In genomic region chr2:38934742-38935141, GRCh38 we compare ENCODE assay signal across 15 cellular contexts. TPM values are rescaled to one million over a fixed set of nuclear protein-coding genes. Genes with fewer than 3 reads are reported as not detected.
DNase-seq lines count a peak whose midpoint lies in the region; FAIRE-seq and TF ChIP-seq lines count a peak whose summit lies in the region.
"Had no signal": no experiment of that assay in that cellular context is flagged by ENCODE, and none has a peak within 500 bp of the region (broad histone marks: within the 10 kb centered on the region; RNA-seq: fewer than 3 reads in every experiment).

No MANE protein-coding gene starts in this region.

- no peak for TF ChIP-seq CTCF in OCI-LY3 (IDR thresholded peaks at IDR 0.05; ENCODE audit: low read depth, low read length)
- TF ChIP-seq CTCF in astrocyte (IDR thresholded peaks at IDR 0.05; ENCODE audit: insufficient read depth, low read depth, low read length): no peak
- TF ChIP-seq CTCF in esophagus squamous epithelium (IDR thresholded peaks at IDR 0.05): no peak
- no peak for TF ChIP-seq CTCF in adrenal gland (IDR thresholded peaks at IDR 0.05)
- no peak for TF ChIP-seq CTCF in chondrocyte (IDR thresholded peaks at IDR 0.05)

- H3K27me3 Mint-ChIP-seq in astrocyte (ENCODE audit: low read depth, unreplicated experiment) (no peaks in the 10 kb centered on the region), chondrocyte (ENCODE audit: low read depth) (no peaks in the 10 kb centered on the region)

- peaks cover 14% of the 10 kb centered on the region for H3K4me1 Mint-ChIP-seq in astrocyte (ENCODE audit: low read depth, unreplicated experiment)
- H3K4me1 Mint-ChIP-seq in chondrocyte (ENCODE audit: low read depth): peaks cover 10% of the 10 kb centered on the region
- H3K4me1 Mint-ChIP-seq: CD8-positive, alpha-beta memory T cell had no signal

- H3K4me1 ChIP-seq in BLaER1 treated with 17β-estradiol and CSF1 and Interleukin-3, amounts not matched to agents 10 nM and 100 nM: peaks cover 0 to 6% (median 0%) of the 10 kb centered on the region in 10 experiments; a peak in 4 of 20 replicates
- peaks cover 8% of the 10 kb centered on the region for H3K4me1 ChIP-seq in OCI-LY3 (ENCODE audit: low read length)
- no peaks in the 10 kb centered on the region for H3K4me1 ChIP-seq in astrocyte (ENCODE audit: insufficient read depth, low read length)
- H3K4me1 ChIP-seq in esophagus squamous epithelium: no peaks in the 10 kb centered on the region
- H3K4me1 ChIP-seq in adrenal gland (replicated peaks in 1 of 2): peaks cover 0 to 3% of the 10 kb centered on the region in 2 donors
- H3K4me1 ChIP-seq: BE2C had no signal

- H3K9me3 Mint-ChIP-seq in astrocyte (ENCODE audit: unreplicated experiment) (no peaks in the 10 kb centered on the region), chondrocyte (ENCODE audit: low read depth) (no peaks in the 10 kb centered on the region)
- H3K9me3 Mint-ChIP-seq: CD8-positive, alpha-beta memory T cell had no signal

- no peaks in the 10 kb centered on the region for H3K36me3 ChIP-seq in BLaER1 treated with 17β-estradiol and CSF1 and Interleukin-3, amounts not matched to agents 10 nM and 100 nM
- H3K36me3 ChIP-seq in OCI-LY3 (replicated peaks; ENCODE audit: low read depth, low read length) (no peaks in the 10 kb centered on the region), astrocyte (ENCODE audit: insufficient read depth, low read length) (no peaks in the 10 kb centered on the region), esophagus squamous epithelium (no peaks in the 10 kb centered on the region), adrenal gland (replicated peaks in 1 of 2) (peaks cover 0 to 3% of the 10 kb centered on the region in 2 donors)
- H3K36me3 ChIP-seq: BE2C had no signal

- no peaks in the 10 kb centered on the region for H3K9me3 ChIP-seq in BLaER1 treated with 17β-estradiol and CSF1 and Interleukin-3, amounts not matched to agents 10 nM and 100 nM (replicated peaks in 1 of 11)
- no peaks in the 10 kb centered on the region for H3K9me3 ChIP-seq in OCI-LY3 (ENCODE audit: insufficient read depth, low read length)
- no peaks in the 10 kb centered on the region for H3K9me3 ChIP-seq in astrocyte (ENCODE audit: insufficient read depth, low read depth, low read length)
- H3K9me3 ChIP-seq in esophagus squamous epithelium: no peaks in the 10 kb centered on the region
- H3K9me3 ChIP-seq in adrenal gland (replicated peaks in 1 of 3): no peaks in the 10 kb centered on the region
- H3K9me3 ChIP-seq: BE2C, Caco-2 had no signal

- no peak overlapping the region for H3K4me3 ChIP-seq in BLaER1 treated with 17β-estradiol and CSF1 and Interleukin-3, amounts not matched to agents 10 nM and 100 nM
- H3K4me3 ChIP-seq in OCI-LY3 (ENCODE audit: low read length) (peak overlapping the region; percentile 68), astrocyte (ENCODE audit: insufficient read depth, low read depth, low read length) (no peak overlapping the region), esophagus squamous epithelium (no peak overlapping the region), adrenal gland (no peak overlapping the region)

- H3K36me3 Mint-ChIP-seq in astrocyte (ENCODE audit: low read depth, unreplicated experiment): no peaks in the 10 kb centered on the region
- no peaks in the 10 kb centered on the region for H3K36me3 Mint-ChIP-seq in chondrocyte (ENCODE audit: low read depth)
- H3K36me3 Mint-ChIP-seq: CD8-positive, alpha-beta memory T cell had no signal

- DNase-seq in ACHN: peak; percentile 44
- DNase-seq in astrocyte (ENCODE audit: low read depth): no peak
- no peak for DNase-seq in esophagus squamous epithelium (lab: John Stamatoyannopoulos, UW)
- no peak for DNase-seq in adrenal gland
- no peak for DNase-seq in hippocampal formation (lab: John Stamatoyannopoulos, UW)
- DNase-seq in chondrocyte (ENCODE audit: low spot score): no peak
- DNase-seq: BE2C; Caco-2; CD8-positive, alpha-beta memory T cell; DND-41; GDM1 had no signal

- in situ Hi-C loops in ACHN (cut with HindIII; ENCODE audit: low pct_ligation_motif_present, low pct_unique_long_range_greater_than_20kb, low sequenced_read_pairs): no loop called here

- FAIRE-seq in astrocyte (lab: Jason Lieb, UNC): no peak
- FAIRE-seq: GM12892 had no signal

- no peaks in the 10 kb centered on the region for H4K20me1 ChIP-seq in BLaER1 treated with 17β-estradiol and CSF1 and Interleukin-3, amounts not matched to agents 10 nM and 100 nM
- H4K20me1 ChIP-seq in OCI-LY3 (ENCODE audit: insufficient read depth, low read length) (no peaks in the 10 kb centered on the region), astrocyte (ENCODE audit: insufficient read depth, low read length) (no peaks in the 10 kb centered on the region)

- intact Hi-C loops in esophagus squamous epithelium (cut with DNase I) (no loop called here), adrenal gland (cut with DNase I) (no loop called here)

- 59 to 76% methylated on average over 5 of the region's 5 CpGs for WGBS in esophagus squamous epithelium, 2 donors
- 58 to 78% (median 67%) methylated on average over 5 of the region's 5 CpGs for WGBS in adrenal gland, 4 donors

- H3K27me3 ChIP-seq in BLaER1 treated with 17β-estradiol and CSF1 and Interleukin-3, amounts not matched to agents 10 nM and 100 nM: no peaks in the 10 kb centered on the region
- peaks cover 12% of the 10 kb centered on the region for H3K27me3 ChIP-seq in OCI-LY3 (ENCODE audit: low read depth, low read length)
- H3K27me3 ChIP-seq in astrocyte (ENCODE audit: insufficient read depth, low read length): no peaks in the 10 kb centered on the region
- no peaks in the 10 kb centered on the region for H3K27me3 ChIP-seq in esophagus squamous epithelium
- H3K27me3 ChIP-seq in adrenal gland: no peaks in the 10 kb centered on the region
- H3K27me3 ChIP-seq: BE2C had no signal

- no peak overlapping the region for H3K9ac ChIP-seq in BLaER1 treated with 17β-estradiol and CSF1 and Interleukin-3, amounts not matched to agents 10 nM and 100 nM
- no peak overlapping the region for H3K9ac ChIP-seq in OCI-LY3 (ENCODE audit: low read length)
- no peak overlapping the region for H3K9ac ChIP-seq in astrocyte (ENCODE audit: low read length)

- H3K4me2 ChIP-seq in BLaER1 treated with 17β-estradiol and CSF1 and Interleukin-3, amounts not matched to agents 10 nM and 100 nM: peak overlapping the region in 8 of 11 experiments; percentile 10 to 48 (median 25); a peak in 9 of 22 replicates
- H3K4me2 ChIP-seq in OCI-LY3 (ENCODE audit: low read length) (peak overlapping the region; percentile 79), astrocyte (ENCODE audit: low read length) (peak overlapping the region; percentile 76)

- no peaks in the 10 kb centered on the region for H3K79me2 ChIP-seq in OCI-LY3 (ENCODE audit: low read length)
- no peaks in the 10 kb centered on the region for H3K79me2 ChIP-seq in astrocyte (ENCODE audit: insufficient read depth, low read length)

- TF ChIP-seq POLR2A in esophagus squamous epithelium (IDR thresholded peaks at IDR 0.05) (no peak), adrenal gland (IDR thresholded peaks at IDR 0.05) (no peak)

- H3K4me3 Mint-ChIP-seq in astrocyte (ENCODE audit: unreplicated experiment): no peak overlapping the region
- no peak overlapping the region for H3K4me3 Mint-ChIP-seq in chondrocyte (ENCODE audit: unreplicated experiment)
- H3K4me3 Mint-ChIP-seq: CD8-positive, alpha-beta memory T cell had no signal

- no peak overlapping the region for H3K27ac ChIP-seq in BLaER1 treated with 17β-estradiol and CSF1 and Interleukin-3, amounts not matched to agents 10 nM and 100 nM
- H3K27ac ChIP-seq in OCI-LY3 (ENCODE audit: low read length) (no peak overlapping the region), astrocyte (ENCODE audit: low read depth, low read length) (no peak overlapping the region), esophagus squamous epithelium (no peak overlapping the region), adrenal gland (no peak overlapping the region)

- H2AFZ ChIP-seq in OCI-LY3 (ENCODE audit: low read depth, low read length) (peak overlapping the region; percentile 57), astrocyte (ENCODE audit: low read depth, low read length) (no peak overlapping the region)

- H3K27ac Mint-ChIP-seq in astrocyte (ENCODE audit: unreplicated experiment) (no peak overlapping the region), chondrocyte (ENCODE audit: unreplicated experiment) (no peak overlapping the region)
- H3K27ac Mint-ChIP-seq: CD8-positive, alpha-beta memory T cell had no signal

RNA-seq across cellular contexts. Expression of gene ARHGEF33, which starts 45.1 kb away (rescaled TPM):
- 0.10 and 0.30 TPM in 2 replicates for total RNA-seq in astrocyte
- under 1 TPM; 0.04 to 0.49 (median 0.35) TPM for total RNA-seq in esophagus squamous epithelium
- total RNA-seq in adrenal gland: 1 to 10 TPM in 5 of 8 donors, under 1 TPM in 3; 0.49 to 8.3 (median 1.5) TPM
- 1 to 10 TPM; 1.5 to 2.1 (median 2.1) TPM for polyA plus RNA-seq in adrenal gland
- 0.28 to 0.87 TPM (median 0.51 TPM) in 3 replicates for total RNA-seq in chondrocyte
- total RNA-seq: Caco-2, H4 had no signal
- polyA plus RNA-seq: CD8-positive, alpha-beta memory T cell had no signal

RNA-seq across cellular contexts. Expression of gene MORN2, which starts 59.0 kb away (rescaled TPM):
- total RNA-seq in astrocyte: 16.6 and 18.0 TPM in 2 replicates
- total RNA-seq in esophagus squamous epithelium: 10 to 100 TPM in 2 of 4 donors, 1 to 10 TPM in 2; 6.1 to 14.9 (median 10.6) TPM
- 10 to 100 TPM; 17.0 to 35.5 (median 21.9) TPM for total RNA-seq in adrenal gland
- polyA plus RNA-seq in adrenal gland: 10 to 100 TPM; 34.1 to 74.1 (median 55.0) TPM
- total RNA-seq in chondrocyte: 9.5 to 20.0 TPM (median 9.8 TPM) in 3 replicates

RNA-seq across cellular contexts. Expression of gene DHX57, which starts 59.0 kb away (rescaled TPM):
- total RNA-seq in astrocyte: 18.6 and 22.5 TPM in 2 replicates
- total RNA-seq in esophagus squamous epithelium: 10 to 100 TPM in 2 of 4 donors, 1 to 10 TPM in 2; 7.1 to 13.5 (median 10.1) TPM
- total RNA-seq in adrenal gland: 10 to 100 TPM in 6 of 8 donors, 1 to 10 TPM in 2; 9.4 to 25.3 (median 16.9) TPM
- polyA plus RNA-seq in adrenal gland: 10 to 100 TPM; 16.9 to 26.1 (median 19.0) TPM
- total RNA-seq in chondrocyte: 13.6 to 21.8 TPM (median 18.2 TPM) in 3 replicates

Comparison
In these comparisons a context has a peak if more than half of its experiments do, and no peak if none do; other contexts are left out.
1. H3K4me2 ChIP-seq: peak in every context shown above with its lines; median percentile 79 in OCI-LY3; 76 in astrocyte; 25 in BLaER1 treated with 17β-estradiol and CSF1 and Interleukin-3, amounts not matched to agents 10 nM and 100 nM.